ENCODE assay signal across 23 cellular contexts in genomic region chr10:51993475-51993874, GRCh38.
"Had no signal": no experiment of that assay in that cellular context is flagged by ENCODE, and none has a peak within 500 bp of the region (broad histone marks: within the 10 kb centered on the region; RNA-seq: fewer than 3 reads in every experiment).

No MANE protein-coding gene starts in this region.

- H3K4me1 ChIP-seq: colonic mucosa, esophagus muscularis mucosa, esophagus squamous epithelium, foreskin keratinocyte, gastrocnemius medialis, gastroesophageal sphincter, heart left ventricle had no signal

- H3K36me3 ChIP-seq: colonic mucosa, esophagus muscularis mucosa, esophagus squamous epithelium, gastrocnemius medialis, gastroesophageal sphincter, heart left ventricle had no signal

- H3K4me3 ChIP-seq: colonic mucosa, coronary artery, dorsolateral prefrontal cortex, esophagus muscularis mucosa, esophagus squamous epithelium, gastrocnemius medialis, gastroesophageal sphincter, heart left ventricle had no signal

- H3K9me3 ChIP-seq: colonic mucosa, esophagus muscularis mucosa, esophagus squamous epithelium, gastrocnemius medialis, gastroesophageal sphincter had no signal

- DNase-seq: colonic mucosa; cortex of kidney; dermis blood vessel endothelial cell; dorsolateral prefrontal cortex; effector CD4-positive, alpha-beta T cell; effector CD8-positive, alpha-beta T cell; effector memory CD4-positive, alpha-beta T cell; effector memory CD8-positive, alpha-beta T cell; endodermal cell; erythroblast; esophagus squamous epithelium; foreskin fibroblast; foreskin keratinocyte; foreskin melanocyte; gastrocnemius medialis; glutamatergic neuron; head of caudate nucleus; heart left ventricle had no signal

- H3K27ac ChIP-seq: colonic mucosa, coronary artery, dorsolateral prefrontal cortex, epithelial cell of prostate, esophagus muscularis mucosa, esophagus squamous epithelium, foreskin keratinocyte, gastrocnemius medialis, gastroesophageal sphincter, heart left ventricle had no signal

- ATAC-seq: effector memory CD8-positive, alpha-beta T cell; esophagus mucosa; foreskin keratinocyte; gastrocnemius medialis; gastroesophageal sphincter; heart left ventricle had no signal

- H3K27me3 ChIP-seq: colonic mucosa, esophagus muscularis mucosa, esophagus squamous epithelium, gastrocnemius medialis, gastroesophageal sphincter, heart left ventricle had no signal
